In the genomic region with DNA sequence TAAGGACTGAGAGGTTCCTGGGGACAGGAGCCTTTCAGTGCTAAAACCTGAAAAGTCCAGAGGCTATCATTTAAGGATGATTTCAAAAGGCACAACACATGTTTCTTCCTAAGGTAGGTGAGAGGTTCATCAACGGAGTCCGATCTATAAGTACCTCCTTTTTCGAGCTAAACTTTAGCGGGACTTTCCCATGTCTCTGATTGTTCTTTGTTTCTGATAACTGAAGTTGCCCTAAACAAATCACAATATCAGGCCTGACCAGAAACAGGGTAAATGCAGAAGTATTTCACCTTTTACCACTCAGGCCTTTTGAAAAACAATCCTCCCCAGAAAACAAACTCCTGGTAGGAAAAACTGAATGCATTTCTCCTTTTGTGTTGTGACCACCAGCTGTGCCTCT, we compare ENCODE assay signal across 21 cellular contexts. TPM values are rescaled to one million over a fixed set of nuclear protein-coding genes. Genes with fewer than 3 reads are reported as not detected.
DNase-seq lines count a peak whose midpoint lies in the region; ATAC-seq and TF ChIP-seq lines count a peak whose summit lies in the region.
"Had no signal": no experiment of that assay in that cellular context is flagged by ENCODE, and none has a peak within 500 bp of the region (broad histone marks: within the 10 kb centered on the region; RNA-seq: fewer than 3 reads in every experiment).

No MANE protein-coding gene starts in this region.

- H3K4me1 ChIP-seq in GM23338 (ENCODE audit: insufficient read depth) (peaks cover 12% of the 10 kb centered on the region), PC-9 (replicated peaks; ENCODE audit: insufficient read depth) (peaks cover 54% of the 10 kb centered on the region), Caco-2 (no peaks in the 10 kb centered on the region)

- POLR2A ChIA-PET in PC-9 (lab: Charles Lee; ENCODE audit: unreplicated experiment) = interaction anchor here (0.5 kb wide), 1 partner anchor 54 kb away, joined by 4 read pairs; no protein-coding TSS in a partner anchor
- POLR2A ChIA-PET in Caco-2 (lab: Charles Lee) = no interaction called here

- H3K9me3 ChIP-seq in PC-9 (ENCODE audit: insufficient read depth, low read depth) (no peaks in the 10 kb centered on the region), Caco-2 (no peaks in the 10 kb centered on the region)

- ATAC-seq in GM23338 = no peak
- ATAC-seq: left colon had no signal

- peak overlapping the region; percentile 49 for H3K4me2 ChIP-seq in GM23338
- H3K4me2 ChIP-seq in PC-9 = peak overlapping the region; percentile 70

- intact Hi-C loops in PC-9 (cut with micrococcal nuclease; ENCODE audit: unreplicated experiment) = loop anchor here (2.0 kb wide), 1 partner anchor 17 kb away; a partner anchor contains a TSS
- intact Hi-C loops in Caco-2 (cut with micrococcal nuclease; ENCODE audit: unreplicated experiment) = no loop called here

- H3K27me3 Mint-ChIP-seq in GM23338 (ENCODE audit: insufficient read depth, low read depth, poor library complexity) (peaks cover 2% of the 10 kb centered on the region), Caco-2 (ENCODE audit: insufficient read depth, unreplicated experiment) (no peaks in the 10 kb centered on the region)
- H3K27me3 Mint-ChIP-seq: activated CD4-positive, alpha-beta memory T cell treated with anti-CD3 and anti-CD28 coated beads, Interleukin-2, amount 10 ng/mL, durations not matched to agents 7 days and 5 days had no signal

- H4K20me1 ChIP-seq in GM23338 (replicated peaks; ENCODE audit: insufficient read depth) = no peaks in the 10 kb centered on the region
- H4K20me1 ChIP-seq in PC-9 (ENCODE audit: insufficient read depth) = no peaks in the 10 kb centered on the region

- H3K4me3 Mint-ChIP-seq in GM23338 (no peak overlapping the region), Caco-2 (ENCODE audit: unreplicated experiment) (no peak overlapping the region)
- H3K4me3 Mint-ChIP-seq: activated CD4-positive, alpha-beta memory T cell treated with anti-CD3 and anti-CD28 coated beads, Interleukin-2, amount 10 ng/mL, durations not matched to agents 7 days and 5 days; neural crest cell had no signal

- H3K27me3 ChIP-seq in GM23338 (ENCODE audit: insufficient read depth) (no peaks in the 10 kb centered on the region), PC-9 (ENCODE audit: insufficient read depth, low read depth) (no peaks in the 10 kb centered on the region), Caco-2 (replicated peaks; ENCODE audit: control insufficient read depth, insufficient read depth, low read length) (no peaks in the 10 kb centered on the region)

- H3K9me3 Mint-ChIP-seq in GM23338 (no peaks in the 10 kb centered on the region), Caco-2 (ENCODE audit: unreplicated experiment) (no peaks in the 10 kb centered on the region)
- H3K9me3 Mint-ChIP-seq: activated CD4-positive, alpha-beta memory T cell treated with anti-CD3 and anti-CD28 coated beads, Interleukin-2, amount 10 ng/mL, durations not matched to agents 7 days and 5 days had no signal

- no peaks in the 10 kb centered on the region for H3F3A ChIP-seq in GM23338 (replicated peaks; ENCODE audit: low read depth)
- H3F3A ChIP-seq in PC-9 (ENCODE audit: insufficient read depth, low read depth) = peaks cover 18% of the 10 kb centered on the region

- H2AFZ ChIP-seq in GM23338 (no peak overlapping the region), PC-9 (no peak overlapping the region)

- peaks cover 10% of the 10 kb centered on the region for H3K36me3 Mint-ChIP-seq in GM23338 (ENCODE audit: low read depth)
- peaks cover 6% of the 10 kb centered on the region for H3K36me3 Mint-ChIP-seq in Caco-2 (ENCODE audit: insufficient read depth, unreplicated experiment)

- H3K4me3 ChIP-seq in GM23338 (no peak overlapping the region), PC-9 (peak overlapping the region; percentile 35; the same call in 1 of the 2 replicates), skin epidermis (no peak overlapping the region), Caco-2 (ENCODE audit: low read depth, low read length) (no peak overlapping the region)

- TF ChIP-seq CTCF in GM23338 (conservative IDR thresholded peaks at IDR 0.05; ENCODE audit: low read depth in 2 of 2) = no peak
- no peak for TF ChIP-seq CTCF in PC-9 (conservative IDR thresholded peaks at IDR 0.05)
- TF ChIP-seq CTCF in Caco-2 (IDR thresholded peaks at IDR 0.05; ENCODE audit: insufficient read depth in 1 of 2, low read depth in 1 of 2, low read length in 1 of 2, severe bottlenecking in 1 of 2, unreplicated experiment in 1 of 2) = no peak

- H3K9me2 ChIP-seq in GM23338 (ENCODE audit: insufficient read depth) (no peaks in the 10 kb centered on the region), PC-9 (ENCODE audit: insufficient read depth) (no peaks in the 10 kb centered on the region)

- 0 out of 2 replicates have a peak overlapping the region, but pooled peaks have one; percentile 27 for H3K27ac Mint-ChIP-seq in GM23338
- no peak overlapping the region for H3K27ac Mint-ChIP-seq in Caco-2 (ENCODE audit: unreplicated experiment)
- H3K27ac Mint-ChIP-seq: activated CD4-positive, alpha-beta memory T cell treated with anti-CD3 and anti-CD28 coated beads, Interleukin-2, amount 10 ng/mL, durations not matched to agents 7 days and 5 days had no signal

- no peaks in the 10 kb centered on the region for H3K79me2 ChIP-seq in GM23338 (replicated peaks; ENCODE audit: insufficient read depth)
- peaks cover 25% of the 10 kb centered on the region for H3K79me2 ChIP-seq in PC-9 (ENCODE audit: low read depth)

- H3K27ac ChIP-seq in GM23338 (ENCODE audit: low read depth) (peak overlapping the region; percentile 82; the same call in 1 of the 2 replicates), PC-9 (peak overlapping the region; percentile 99), epithelial cell of prostate (peak overlapping the region; percentile 87), skin epidermis (peak overlapping the region in 17 of 21 experiments; percentile 1 to 81 (median 67))

- H3K36me3 ChIP-seq in GM23338 (ENCODE audit: insufficient read depth) (no peaks in the 10 kb centered on the region), PC-9 (ENCODE audit: low read depth) (peaks cover 35% of the 10 kb centered on the region), Caco-2 (ENCODE audit: control insufficient read depth, insufficient read depth, low read length) (no peaks in the 10 kb centered on the region)

- peaks cover 18% of the 10 kb centered on the region; the same call in 2 of the 3 replicates for H3K4me1 Mint-ChIP-seq in GM23338
- no peaks in the 10 kb centered on the region for H3K4me1 Mint-ChIP-seq in Caco-2 (ENCODE audit: low read depth, unreplicated experiment)

- DNase-seq in GM23338 (ENCODE audit: low spot score) (peak; percentile 15), PC-9 (peak in 1 of 2 experiments; percentile 34), epithelial cell of prostate (ENCODE audit: low read depth, low spot score) (no peak), HPDE6-E6E7 (ENCODE audit: extremely low spot score) (no peak), Caco-2 (no peak)
- DNase-seq in effector CD8-positive, alpha-beta T cell (lab: John Stamatoyannopoulos, UW) = no peak
- DNase-seq: activated CD4-positive, alpha-beta memory T cell treated with anti-CD3 and anti-CD28 coated beads, Interleukin-2, amount 10 ng/mL, durations not matched to agents 7 days and 5 days; activated naive CD4-positive, alpha-beta T cell; anterior cingulate cortex; foreskin fibroblast; Karpas-422; left colon; NCI-H1105; NCI-H2107; NCI-H524 treated with DMSO at 0.1 percent for 48 hours; OCI-M1; stimulated activated CD8-positive, alpha-beta memory T cell treated with anti-CD3 and anti-CD28 coated beads, Interleukin-4, amount 100 ng/mL, for 48 hours had no signal

- BruUV-seq in PC-9 (replicated peaks; lab: Mats Ljungman, UMichigan) = TSS peak; percentile 97
- BruUV-seq in Caco-2 (replicated peaks; lab: Mats Ljungman, UMichigan) = no TSS peak

- CTCF ChIA-PET in PC-9 (lab: Charles Lee) = no interaction called here
- CTCF ChIA-PET in Caco-2 (lab: Charles Lee) = no interaction called here

TF ChIP-seq in GM23338, 12 proteins besides CTCF, POLR2A, EP300 and RAD21:
- TF ChIP-seq NANOG (IDR thresholded peaks at IDR 0.05; ENCODE audit: borderline replicate concordance) (no peak), ZNF114 (CRISPR knock-in tag; IDR thresholded peaks at IDR 0.05) (no peak), POLR2AphosphoS5 (IDR thresholded peaks at IDR 0.05; ENCODE audit: low read depth) (no peak), EZH2 (IDR thresholded peaks at IDR 0.05; ENCODE audit: low read depth, unreplicated experiment) (no peak)
- TF ChIP-seq, protein P1, sequence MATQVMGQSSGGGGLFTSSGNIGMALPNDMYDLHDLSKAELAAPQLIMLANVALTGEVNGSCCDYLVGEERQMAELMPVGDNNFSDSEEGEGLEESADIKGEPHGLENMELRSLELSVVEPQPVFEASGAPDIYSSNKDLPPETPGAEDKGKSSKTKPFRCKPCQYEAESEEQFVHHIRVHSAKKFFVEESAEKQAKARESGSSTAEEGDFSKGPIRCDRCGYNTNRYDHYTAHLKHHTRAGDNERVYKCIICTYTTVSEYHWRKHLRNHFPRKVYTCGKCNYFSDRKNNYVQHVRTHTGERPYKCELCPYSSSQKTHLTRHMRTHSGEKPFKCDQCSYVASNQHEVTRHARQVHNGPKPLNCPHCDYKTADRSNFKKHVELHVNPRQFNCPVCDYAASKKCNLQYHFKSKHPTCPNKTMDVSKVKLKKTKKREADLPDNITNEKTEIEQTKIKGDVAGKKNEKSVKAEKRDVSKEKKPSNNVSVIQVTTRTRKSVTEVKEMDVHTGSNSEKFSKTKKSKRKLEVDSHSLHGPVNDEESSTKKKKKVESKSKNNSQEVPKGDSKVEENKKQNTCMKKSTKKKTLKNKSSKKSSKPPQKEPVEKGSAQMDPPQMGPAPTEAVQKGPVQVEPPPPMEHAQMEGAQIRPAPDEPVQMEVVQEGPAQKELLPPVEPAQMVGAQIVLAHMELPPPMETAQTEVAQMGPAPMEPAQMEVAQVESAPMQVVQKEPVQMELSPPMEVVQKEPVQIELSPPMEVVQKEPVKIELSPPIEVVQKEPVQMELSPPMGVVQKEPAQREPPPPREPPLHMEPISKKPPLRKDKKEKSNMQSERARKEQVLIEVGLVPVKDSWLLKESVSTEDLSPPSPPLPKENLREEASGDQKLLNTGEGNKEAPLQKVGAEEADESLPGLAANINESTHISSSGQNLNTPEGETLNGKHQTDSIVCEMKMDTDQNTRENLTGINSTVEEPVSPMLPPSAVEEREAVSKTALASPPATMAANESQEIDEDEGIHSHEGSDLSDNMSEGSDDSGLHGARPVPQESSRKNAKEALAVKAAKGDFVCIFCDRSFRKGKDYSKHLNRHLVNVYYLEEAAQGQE (IDR thresholded peaks at IDR 0.05; ENCODE audit: unreplicated experiment) = no peak

RNA-seq across cellular contexts. Expression of a gene that starts 17.6 kb away (rescaled TPM):
- total RNA-seq in GM23338 (2014; rRNA removed; shearing (Covaris generic)) = 13.1 and 21.0 TPM in 2 replicates
- 22.6 and 25.2 TPM in 2 replicates for polyA plus RNA-seq in GM23338 (2016; fragmentation: Nextera tagmentation; extraction: Ambion mirVana)
- total RNA-seq in PC-9 (2021) (177 and 197 TPM in 2 replicates), Caco-2 (2022) (12.0 and 15.7 TPM in 2 replicates)
- total RNA-seq: mononuclear cell had no signal

RNA-seq across cellular contexts. Expression of a gene that starts 25.1 kb away (rescaled TPM):
- total RNA-seq in GM23338 (2014; rRNA removed; shearing (Covaris generic)) = not detected in 2 replicates
- polyA plus RNA-seq in GM23338 (2016; fragmentation: Nextera tagmentation; extraction: Ambion mirVana) = not detected in 2 replicates
- total RNA-seq in PC-9 (2021) (not detected in 2 replicates), Caco-2 (2022) (not detected in 2 replicates)
- total RNA-seq: activated CD4-positive, alpha-beta memory T cell treated with anti-CD3 and anti-CD28 coated beads, Interleukin-2, amount 10 ng/mL, durations not matched to agents 7 days and 5 days; neural crest cell; T-helper 2 cell treated with Interferon-gamma antibody and Interleukin-4, amounts not matched to agents 100 ng/mL and 5 ng/mL, for 36 hours had no signal
